ENCODE assay signal across 1 cellular context in the genomic region with DNA sequence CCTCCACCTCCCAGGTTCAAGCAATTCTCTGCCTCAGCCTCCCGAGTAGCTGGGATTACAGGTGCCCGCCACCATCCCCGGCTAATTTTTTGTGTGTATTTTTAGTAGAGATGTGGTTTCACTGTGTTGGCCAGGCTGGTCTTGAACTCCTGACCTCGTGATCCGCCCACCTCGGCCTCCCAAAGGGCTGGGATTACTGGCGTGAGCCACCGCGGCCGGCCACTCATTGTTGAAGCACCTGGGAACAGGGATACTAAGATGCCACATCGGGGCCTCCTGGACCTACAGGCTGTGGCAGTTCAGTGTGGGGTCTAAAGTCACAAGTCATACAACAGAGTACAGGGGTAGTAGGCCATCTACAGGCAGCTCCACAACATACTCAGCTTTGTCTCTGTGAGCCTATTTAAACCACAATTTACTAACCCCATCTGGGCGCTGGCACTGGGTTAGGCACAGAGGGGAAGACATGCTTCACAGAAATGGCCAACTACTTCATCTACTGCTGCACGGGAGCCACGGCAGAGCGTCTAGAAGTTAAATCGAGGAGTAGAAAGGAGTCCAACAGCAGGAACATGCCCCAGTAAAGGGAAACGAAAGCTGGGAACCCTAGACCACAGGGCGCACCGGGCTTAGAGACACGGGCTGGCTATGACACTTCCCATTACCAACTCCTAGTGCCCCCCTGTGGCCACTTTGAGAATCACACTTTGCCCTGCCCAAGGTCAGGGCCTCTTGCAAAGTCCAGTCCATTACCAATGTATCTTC.
TF ChIP-seq lines count a peak whose summit lies in the region.

No MANE protein-coding gene starts in this region.

TF ChIP-seq in GM23338, 12 proteins besides CTCF, POLR2A, EP300 and RAD21 (continued from another document):
- 0 out of 2 replicates have a peak, but pooled peaks have one; percentile 37 for TF ChIP-seq CREB1 (CRISPR knock-in tag; IDR thresholded peaks at IDR 0.05; ENCODE audit: low read depth)
- TF ChIP-seq ZNF331 (CRISPR knock-in tag; IDR thresholded peaks at IDR 0.05; ENCODE audit: low read depth), result no peak
- no peak for TF ChIP-seq REST (IDR thresholded peaks at IDR 0.05; ENCODE audit: unreplicated experiment)
- TF ChIP-seq POLR2AphosphoS5 (IDR thresholded peaks at IDR 0.05; ENCODE audit: low read depth), result no peak
